In genomic region chr1:169427081-169427611, GRCh38 we compare ENCODE assay signal across 8 cellular contexts. TPM values are rescaled to one million over a fixed set of nuclear protein-coding genes. Genes with fewer than 3 reads are reported as not detected.
DNase-seq lines count a peak whose midpoint lies in the region; ATAC-seq and TF ChIP-seq lines count a peak whose summit lies in the region.

CCDC181 (minus strand) TSS chr1:169427474; CDS start chr1:169424927, 2,547 bp downstream.

- ATAC-seq in HG02981 (IDR thresholded peaks at IDR 0.05; ENCODE audit: unreplicated experiment), result peak; percentile 63

- H3K4me2 ChIP-seq in OCI-LY1 (ENCODE audit: low read length), result peak within 1 kb of the TSS; percentile 86

- H3K4me1 ChIP-seq in OCI-LY1 (ENCODE audit: insufficient read depth, low read length, severe bottlenecking), result peaks cover 16% of the 10 kb centered on the region
- H3K4me1 ChIP-seq in neutrophil (ENCODE audit: control insufficient read depth in 1 of 2, insufficient read depth in 1 of 2, low read depth in 1 of 2, low read length in 1 of 2), result peaks cover 4 to 8% of the 10 kb centered on the region in 2 experiments

- no peaks in the 10 kb centered on the region; the same call in 1 of the 2 replicates for H3K9me2 ChIP-seq in OCI-LY1 (ENCODE audit: low read depth, low read length)

- H3F3A ChIP-seq in OCI-LY1 (ENCODE audit: insufficient read depth, low read length), result no peaks in the 10 kb centered on the region

- peak within 1 kb of the TSS; percentile 89 for H2AFZ ChIP-seq in OCI-LY1 (ENCODE audit: low read length)

- H4K20me1 ChIP-seq in OCI-LY1 (ENCODE audit: insufficient read depth, low read length), result no peaks in the 10 kb centered on the region

- peak; percentile 92 for DNase-seq in G401 (ENCODE audit: low spot score)
- peak; percentile 24 for DNase-seq in activated effector memory CD4-positive, alpha-beta T cell treated with Interleukin-2 at 50 U/mL for 16 hours
- peak; percentile 63 for DNase-seq in globus pallidus (ENCODE audit: low spot score)
- peak; percentile 9 to 87 (median 64) for DNase-seq in substantia nigra (lab: John Stamatoyannopoulos, UW)
- no peak for DNase-seq in RKO (ENCODE audit: low spot score)

- no peaks in the 10 kb centered on the region for H3K27me3 ChIP-seq in OCI-LY1 (ENCODE audit: insufficient read depth, low read length)
- H3K27me3 ChIP-seq in neutrophil, result peaks cover 50% of the 10 kb centered on the region

- in situ Hi-C loops in G401 (cut with HindIII; ENCODE audit: low sequenced_read_pairs), result no loop called here

- peak within 1 kb of the TSS; percentile 35; the same call in 1 of the 2 replicates for H3K9ac ChIP-seq in OCI-LY1 (ENCODE audit: low read length)

- H3K9me3 ChIP-seq in OCI-LY1 (ENCODE audit: low read length), result no peaks in the 10 kb centered on the region
- H3K9me3 ChIP-seq in neutrophil, result no peaks in the 10 kb centered on the region

- H3K27ac ChIP-seq in OCI-LY1 (ENCODE audit: low read depth, low read length, poor library complexity, severe bottlenecking) (no peak within 1 kb of the TSS), neutrophil (no peak within 1 kb of the TSS), substantia nigra (ENCODE audit: low read depth, low read length, poor library complexity, severe bottlenecking) (no peak within 1 kb of the TSS)

- no peaks in the 10 kb centered on the region for H3K79me2 ChIP-seq in OCI-LY1 (ENCODE audit: insufficient read depth, low read length)

- H3K36me3 ChIP-seq in OCI-LY1 (ENCODE audit: insufficient read depth, low read length) (no peaks in the 10 kb centered on the region), neutrophil (no peaks in the 10 kb centered on the region)

- no peak for TF ChIP-seq CTCF in OCI-LY1 (IDR thresholded peaks at IDR 0.05; ENCODE audit: low read length)
- TF ChIP-seq CTCF in neutrophil (IDR thresholded peaks at IDR 0.05), result no peak

- H3K4me3 ChIP-seq in OCI-LY1 (ENCODE audit: low read depth, low read length, poor library complexity, severe bottlenecking) (peak within 1 kb of the TSS; percentile 61), neutrophil (ENCODE audit: low read depth in 1 of 2, low read length in 1 of 2) (peak within 1 kb of the TSS; percentile 13 to 39)

RNA-seq across cellular contexts. Expression of gene CCDC181, which starts in this region (rescaled TPM):
- not detected in 2 replicates for total RNA-seq in G401 (2014; rRNA removed; shearing (Covaris generic))

Comparison
In these comparisons a context has a peak if more than half of its experiments do, and no peak if none do; other contexts are left out.
1. Peak in DNase-seq in G401; RNA of the gene not detected or under 1 TPM.